ENCODE assay signal across 9 cellular contexts in genomic region chr2:179422037-179422643, GRCh38.
A peak's percentile ranks its signal among the peaks of the same experiment; 100 is the strongest.
DNase-seq lines count a peak whose midpoint lies in the region; FAIRE-seq and TF ChIP-seq lines count a peak whose summit lies in the region.
"Had no signal": no experiment of that assay in that cellular context is flagged by ENCODE, and none has a peak within 500 bp of the region (broad histone marks: within the 10 kb centered on the region; RNA-seq: fewer than 3 reads in every experiment).

No MANE protein-coding gene starts in this region.

- H3K9me3 Mint-ChIP-seq in brain: peaks cover 0 to 5% (median 0%) of the 10 kb centered on the region in 5 experiments

- peak; percentile 10 for DNase-seq in DMS79 treated with DMSO at 0.1 percent for 48 hours (lab: John Stamatoyannopoulos, UW)
- no peak for DNase-seq in DMS79 (lab: John Stamatoyannopoulos, UW)
- DNase-seq in H54 (ENCODE audit: insufficient read length, low spot score): no peak
- peak; percentile 63 for DNase-seq in LHCN-M2 (ENCODE audit: low read depth)
- DNase-seq in SHP77 treated with DMSO at 0.1 percent for 48 hours (lab: John Stamatoyannopoulos, UW): peak; percentile 12
- DNase-seq in kidney epithelial cell (ENCODE audit: low read depth): peak; percentile 35
- DNase-seq in stimulated activated CD4-positive, alpha-beta T cell treated with anti-CD3 and anti-CD28 coated beads, Interleukin-4, amount 100 ng/mL, for 48 hours (ENCODE audit: low read depth in 2 of 2): peak; percentile 25 to 37

- TF ChIP-seq CTCF in brain (conservative IDR thresholded peaks at IDR 0.05) (peak; percentile 82 to 87), kidney epithelial cell (IDR thresholded peaks at IDR 0.05; ENCODE audit: insufficient read depth, low read length, poor library complexity, severe bottlenecking) (peak; percentile 91)

- FAIRE-seq in H54 (lab: Jason Lieb, UNC): peak; percentile 52

- no peak overlapping the region for H3K4me3 ChIP-seq in kidney epithelial cell (ENCODE audit: low read depth, low read length)
- H3K4me3 ChIP-seq: BLaER1 had no signal

- H3K36me3 ChIP-seq in kidney epithelial cell (ENCODE audit: control insufficient read depth, insufficient read depth, low read length): no peaks in the 10 kb centered on the region
- H3K36me3 ChIP-seq: BLaER1 had no signal

- H3K27me3 ChIP-seq in kidney epithelial cell (ENCODE audit: control insufficient read depth, insufficient read depth, low read length): no peaks in the 10 kb centered on the region
- H3K27me3 ChIP-seq: BLaER1 had no signal

- TF ChIP-seq POLR2A in H54 (IDR thresholded peaks at IDR 0.05; ENCODE audit: low read depth, low read length): no peak

- H3K36me3 Mint-ChIP-seq in brain: no peaks in the 10 kb centered on the region

- no peak overlapping the region for H3K27ac Mint-ChIP-seq in brain

- peaks cover 3% of the 10 kb centered on the region for H3K4me1 Mint-ChIP-seq in brain

- H3K27me3 Mint-ChIP-seq in brain: peaks cover 3% of the 10 kb centered on the region

- H3K4me3 Mint-ChIP-seq in brain: no peak overlapping the region

Comparison
In these comparisons a context has a peak if more than half of its experiments do, and no peak if none do; other contexts are left out.
1. DNase-seq: peak in DMS79 treated with DMSO at 0.1 percent for 48 hours (single experiment), LHCN-M2 (single experiment), SHP77 treated with DMSO at 0.1 percent for 48 hours (single experiment), kidney epithelial cell (single experiment) and stimulated activated CD4-positive, alpha-beta T cell treated with anti-CD3 and anti-CD28 coated beads, Interleukin-4, amount 100 ng/mL, for 48 hours (2 of 2); none in DMS79 (single experiment) and H54 (single experiment).